26 cellular contexts compared by ENCODE assay signal in the genomic region with DNA sequence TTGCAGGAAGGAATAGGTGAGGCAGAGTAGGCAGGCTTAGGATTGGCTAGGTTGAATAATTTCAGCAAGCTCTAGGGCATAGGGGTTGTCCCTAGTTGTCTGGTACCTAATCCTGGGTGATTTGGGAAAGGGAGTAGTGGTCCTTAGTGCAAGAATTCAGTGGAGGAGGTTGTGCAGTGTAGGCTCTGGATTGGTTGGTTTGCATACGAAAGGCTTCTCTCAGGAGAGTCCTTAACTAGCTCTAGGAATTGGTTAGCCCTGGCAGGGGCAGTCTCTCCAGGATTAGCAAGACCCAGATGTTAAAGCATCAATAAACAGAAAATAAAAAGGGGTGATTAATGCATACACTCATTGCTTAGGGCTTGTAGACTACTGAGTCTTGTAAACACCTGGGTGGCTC. TPM values are rescaled to one million over a fixed set of nuclear protein-coding genes. Genes with fewer than 3 reads are reported as not detected.
DNase-seq lines count a peak whose midpoint lies in the region; ATAC-seq and TF ChIP-seq lines count a peak whose summit lies in the region.
"Had no signal": no experiment of that assay in that cellular context is flagged by ENCODE, and none has a peak within 500 bp of the region (broad histone marks: within the 10 kb centered on the region; RNA-seq: fewer than 3 reads in every experiment).

No MANE protein-coding gene starts in this region.

- in situ Hi-C loops in brain microvascular endothelial cell (cut with HindIII; ENCODE audit: low pct_ligation_motif_present, low sequenced_read_pairs), result no loop called here

- TF ChIP-seq CTCF in GM23338 (conservative IDR thresholded peaks at IDR 0.05; ENCODE audit: low read depth in 2 of 2) (no peak), brain microvascular endothelial cell (IDR thresholded peaks at IDR 0.05; ENCODE audit: low read depth, low read length, missing control alignments) (no peak), type B pancreatic cell (conservative IDR thresholded peaks at IDR 0.05) (no peak)

- POLR2A ChIA-PET in naive thymus-derived CD8-positive, alpha-beta T cell (lab: Charles Lee), result no interaction called here

- peaks cover 10% of the 10 kb centered on the region; the same call in 1 of the 2 replicates for H3K9me2 ChIP-seq in GM23338 (ENCODE audit: insufficient read depth)

- peaks cover 5 to 27% of the 10 kb centered on the region in 2 donors for H3K36me3 Mint-ChIP-seq in activated naive CD4-positive, alpha-beta T cell treated with anti-CD3 and anti-CD28 coated beads, Interleukin-2, amount 50 U/mL, for 72 hours
- H3K36me3 Mint-ChIP-seq in activated naive CD4-positive, alpha-beta T cell treated with anti-CD3 and anti-CD28 coated beads for 36 hours (ENCODE audit: low read depth), result peaks cover 10% of the 10 kb centered on the region
- H3K36me3 Mint-ChIP-seq in GM23338 (ENCODE audit: low read depth) (peaks cover 47% of the 10 kb centered on the region), type B pancreatic cell (peaks cover 50% of the 10 kb centered on the region)
- H3K36me3 Mint-ChIP-seq in naive thymus-derived CD8-positive, alpha-beta T cell, result no peaks in the 10 kb centered on the region
- H3K36me3 Mint-ChIP-seq: natural killer cell had no signal

- no peaks in the 10 kb centered on the region for H3K27me3 ChIP-seq in GM23338 (ENCODE audit: insufficient read depth)
- H3K27me3 ChIP-seq in brain microvascular endothelial cell (replicated peaks), result no peaks in the 10 kb centered on the region

- ATAC-seq in activated naive CD4-positive, alpha-beta T cell treated with anti-CD3 and anti-CD28 coated beads, Interleukin-2, amount 50 U/mL, for 72 hours, result no peak
- peak; percentile 53 for ATAC-seq in GM23338
- ATAC-seq in naive thymus-derived CD8-positive, alpha-beta T cell, result no peak
- ATAC-seq: A549, K562, natural killer cell had no signal

- no peak overlapping the region for H3K4me3 Mint-ChIP-seq in activated naive CD4-positive, alpha-beta T cell treated with anti-CD3 and anti-CD28 coated beads for 36 hours
- H3K4me3 Mint-ChIP-seq in GM23338 (no peak overlapping the region), type B pancreatic cell (no peak overlapping the region)
- peak overlapping the region; percentile 15 to 73 (median 43) for H3K4me3 Mint-ChIP-seq in naive thymus-derived CD8-positive, alpha-beta T cell
- H3K4me3 Mint-ChIP-seq: natural killer cell had no signal

- H3K27ac Mint-ChIP-seq in activated naive CD4-positive, alpha-beta T cell treated with anti-CD3 and anti-CD28 coated beads, Interleukin-2, amount 50 U/mL, for 72 hours, result peak overlapping the region; percentile 51 to 64
- no peak overlapping the region for H3K27ac Mint-ChIP-seq in activated naive CD4-positive, alpha-beta T cell treated with anti-CD3 and anti-CD28 coated beads for 36 hours
- no peak overlapping the region for H3K27ac Mint-ChIP-seq in GM23338
- H3K27ac Mint-ChIP-seq in naive thymus-derived CD8-positive, alpha-beta T cell, result peak overlapping the region in 7 of 10 donors; percentile 6 to 90 (median 61)
- H3K27ac Mint-ChIP-seq in type B pancreatic cell, result no peak overlapping the region
- H3K27ac Mint-ChIP-seq: natural killer cell had no signal

- no peaks in the 10 kb centered on the region for H3K4me1 ChIP-seq in GM23338 (ENCODE audit: insufficient read depth)

- no peak overlapping the region for H2AFZ ChIP-seq in GM23338

- H3K4me2 ChIP-seq in GM23338, result no peak overlapping the region
- H3K4me2 ChIP-seq: A549 had no signal

- no peaks in the 10 kb centered on the region for H3K27me3 Mint-ChIP-seq in activated naive CD4-positive, alpha-beta T cell treated with anti-CD3 and anti-CD28 coated beads for 36 hours (ENCODE audit: low read depth)
- H3K27me3 Mint-ChIP-seq in GM23338 (ENCODE audit: insufficient read depth, low read depth, poor library complexity) (peaks cover 6% of the 10 kb centered on the region), type B pancreatic cell (no peaks in the 10 kb centered on the region)
- peaks cover 0 to 1% (median 0%) of the 10 kb centered on the region in 5 donors for H3K27me3 Mint-ChIP-seq in naive thymus-derived CD8-positive, alpha-beta T cell

- H3K36me3 ChIP-seq in GM23338 (ENCODE audit: insufficient read depth) (no peaks in the 10 kb centered on the region; the same call in 1 of the 2 replicates), brain microvascular endothelial cell (replicated peaks) (no peaks in the 10 kb centered on the region)
- H3K36me3 ChIP-seq: thoracic aorta had no signal

- no peaks in the 10 kb centered on the region; the same call in 1 of the 2 replicates for H3K79me2 ChIP-seq in GM23338 (replicated peaks; ENCODE audit: insufficient read depth)

- CTCF ChIA-PET in activated naive CD4-positive, alpha-beta T cell treated with anti-CD3 and anti-CD28 coated beads for 36 hours (lab: Charles Lee), result interaction anchor here (0.8 kb wide), 1 partner anchor 66 kb away, joined by 3 read pairs; no protein-coding TSS in a partner anchor

- intact Hi-C loops in activated naive CD4-positive, alpha-beta T cell treated with anti-CD3 and anti-CD28 coated beads for 36 hours (cut with micrococcal nuclease), result no loop called here

- peaks cover 42% of the 10 kb centered on the region for H3K4me1 Mint-ChIP-seq in activated naive CD4-positive, alpha-beta T cell treated with anti-CD3 and anti-CD28 coated beads for 36 hours (ENCODE audit: low read depth)
- peaks cover 28% of the 10 kb centered on the region for H3K4me1 Mint-ChIP-seq in GM23338
- H3K4me1 Mint-ChIP-seq in naive thymus-derived CD8-positive, alpha-beta T cell, result peaks cover 24 to 42% (median 37%) of the 10 kb centered on the region in 4 donors
- peaks cover 21% of the 10 kb centered on the region for H3K4me1 Mint-ChIP-seq in type B pancreatic cell (ENCODE audit: unreplicated experiment)

- no peak overlapping the region for H3K27ac ChIP-seq in GM23338 (ENCODE audit: low read depth)
- peak overlapping the region; percentile 96 for H3K27ac ChIP-seq in brain microvascular endothelial cell
- H3K27ac ChIP-seq: A549 had no signal

- no peak overlapping the region for H3K4me3 ChIP-seq in GM23338
- no peak overlapping the region for H3K4me3 ChIP-seq in brain microvascular endothelial cell (ENCODE audit: low read depth, low read length)
- H3K4me3 ChIP-seq: A549, K562, thoracic aorta had no signal

- peaks cover 0 to 10% of the 10 kb centered on the region in 2 donors for H3K9me3 Mint-ChIP-seq in activated naive CD4-positive, alpha-beta T cell treated with anti-CD3 and anti-CD28 coated beads, Interleukin-2, amount 50 U/mL, for 72 hours
- H3K9me3 Mint-ChIP-seq in activated naive CD4-positive, alpha-beta T cell treated with anti-CD3 and anti-CD28 coated beads for 36 hours, result no peaks in the 10 kb centered on the region
- no peaks in the 10 kb centered on the region for H3K9me3 Mint-ChIP-seq in GM23338
- H3K9me3 Mint-ChIP-seq in naive thymus-derived CD8-positive, alpha-beta T cell, result no peaks in the 10 kb centered on the region
- H3K9me3 Mint-ChIP-seq in type B pancreatic cell, result peaks cover 14% of the 10 kb centered on the region
- H3K9me3 Mint-ChIP-seq: natural killer cell had no signal

- no peak for DNase-seq in activated naive CD4-positive, alpha-beta T cell treated with anti-CD3 and anti-CD28 coated beads, Interleukin-2, amount 50 U/mL, for 72 hours (ENCODE audit: low spot score in 2 of 2)
- DNase-seq in activated naive CD4-positive, alpha-beta T cell treated with anti-CD3 and anti-CD28 coated beads for 36 hours, result no peak
- DNase-seq in GM23338 (ENCODE audit: low spot score) (no peak), brain microvascular endothelial cell (no peak), type B pancreatic cell (ENCODE audit: extremely low spot score, unreplicated experiment) (no peak), T1000 (lab: John Stamatoyannopoulos, UW) (no peak), SHP77 treated with DMSO at 0.1 percent for 48 hours (lab: John Stamatoyannopoulos, UW) (no peak)
- DNase-seq in naive thymus-derived CD8-positive, alpha-beta T cell, result no peak
- DNase-seq: activated CD4-positive, alpha-beta T cell treated with anti-CD3 and anti-CD28 coated beads for 1 hour; activated naive CD4-positive, alpha-beta T cell; COR-L47; GF-D8; H7; midbrain; MM.1S; natural killer cell; NCI-H1417 treated with DMSO at 0.1 percent for 48 hours; NCI-H2081; NCI-H2227 treated with DMSO at 0.1 percent for 48 hours; NCI-H526 treated with DMSO at 0.1 percent for 48 hours; occipital lobe; stimulated activated naive CD4-positive, alpha-beta T cell; SW 1271 had no signal

- H3F3A ChIP-seq in GM23338 (replicated peaks; ENCODE audit: low read depth), result no peaks in the 10 kb centered on the region

- no peaks in the 10 kb centered on the region for H4K20me1 ChIP-seq in GM23338 (replicated peaks; ENCODE audit: insufficient read depth)

TF ChIP-seq in GM23338, 12 proteins besides CTCF, POLR2A, EP300 and RAD21:
- no peak for TF ChIP-seq EZH2phosphoT487 (IDR thresholded peaks at IDR 0.05; ENCODE audit: unreplicated experiment)
- no peak for TF ChIP-seq EZH2 (IDR thresholded peaks at IDR 0.05; ENCODE audit: low read depth, unreplicated experiment)

RNA-seq across cellular contexts. Expression of a gene that starts 9.6 kb away (rescaled TPM):
- total RNA-seq in activated naive CD4-positive, alpha-beta T cell treated with anti-CD3 and anti-CD28 coated beads, Interleukin-2, amount 50 U/mL, for 72 hours, result 1 to 10 TPM in 1 of 2 donors, under 1 TPM in 1; 0.09 to 1.3 TPM
- total RNA-seq in activated naive CD4-positive, alpha-beta T cell treated with anti-CD3 and anti-CD28 coated beads for 36 hours, result 1 to 10 TPM in 1 of 2 experiments, under 1 TPM in 1; 0.83 to 1.1 TPM
- 0.74 and 1.2 TPM in 2 replicates for total RNA-seq in GM23338 (2014; rRNA removed; shearing (Covaris generic))
- polyA plus RNA-seq in GM23338 (2016; fragmentation: Nextera tagmentation; extraction: Ambion mirVana), result 0.35 and 1.3 TPM in 2 replicates
- not detected for total RNA-seq in naive thymus-derived CD8-positive, alpha-beta T cell
- polyA plus RNA-seq in naive thymus-derived CD8-positive, alpha-beta T cell, result 10 to 100 TPM; 28.4 to 39.2 (median 37.0) TPM
- 1.1 and 4.4 TPM in 2 replicates for total RNA-seq in type B pancreatic cell (ENCODE audit: low replicate concordance)

Comparison
In these comparisons a context has a peak if more than half of its experiments do, and no peak if none do; other contexts are left out.
1. H3K27ac Mint-ChIP-seq: peak in activated naive CD4-positive, alpha-beta T cell treated with anti-CD3 and anti-CD28 coated beads, Interleukin-2, amount 50 U/mL, for 72 hours (2 of 2) and naive thymus-derived CD8-positive, alpha-beta T cell (7 of 10); none in activated naive CD4-positive, alpha-beta T cell treated with anti-CD3 and anti-CD28 coated beads for 36 hours (single experiment), GM23338 (single experiment) and type B pancreatic cell (single experiment).
2. H3K4me3 Mint-ChIP-seq: peak in naive thymus-derived CD8-positive, alpha-beta T cell (10 of 10); none in activated naive CD4-positive, alpha-beta T cell treated with anti-CD3 and anti-CD28 coated beads for 36 hours (single experiment), GM23338 (single experiment) and type B pancreatic cell (single experiment).